Comparison of ENCODE assay signal across 1 cellular context in genomic region chr20:36199293-36200257, GRCh38.
TF ChIP-seq lines count a peak whose summit lies in the region.

No MANE protein-coding gene starts in this region.

TF ChIP-seq in H1, 55 proteins besides CTCF, POLR2A, EP300 and RAD21:
- TF ChIP-seq CHD1 (IDR thresholded peaks at IDR 0.05; ENCODE audit: low read depth, low read length) (no peak), SIN3A (conservative IDR thresholded peaks at IDR 0.05 in 1 of 2, IDR thresholded peaks at IDR 0.05 in 1 of 2; ENCODE audit: low read depth in 1 of 2, low read length in 2 of 2) (no peak), RFX5 (IDR thresholded peaks at IDR 0.05; ENCODE audit: borderline replicate concordance, low read depth, low read length) (no peak), KDM4A (IDR thresholded peaks at IDR 0.05; ENCODE audit: low read depth, low read length, severe bottlenecking) (no peak), BCL11A (IDR thresholded peaks at IDR 0.05; ENCODE audit: low read depth in 2 of 2, low read length in 2 of 2) (no peak), TEAD4 (IDR thresholded peaks at IDR 0.05; ENCODE audit: low read depth, low read length) (no peak), PHF8 (conservative IDR thresholded peaks at IDR 0.05; ENCODE audit: low read depth, low read length) (no peak), BRCA1 (IDR thresholded peaks at IDR 0.05; ENCODE audit: low read depth, low read length) (no peak), CHD2 (IDR thresholded peaks at IDR 0.05; ENCODE audit: low read length) (no peak), ATF2 (IDR thresholded peaks at IDR 0.05; ENCODE audit: low read length) (no peak), KDM5A (IDR thresholded peaks at IDR 0.05; ENCODE audit: low read length) (no peak), GABPA (IDR thresholded peaks at IDR 0.05; ENCODE audit: borderline replicate concordance, insufficient read depth, low read length) (no peak), SIRT6 (IDR thresholded peaks at IDR 0.05; ENCODE audit: low read length) (no peak), CTBP2 (IDR thresholded peaks at IDR 0.05; ENCODE audit: borderline replicate concordance, insufficient read depth, insufficient read length, low read length) (no peak), JUN (IDR thresholded peaks at IDR 0.05; ENCODE audit: low read depth, low read length) (no peak), SAP30 (IDR thresholded peaks at IDR 0.05; ENCODE audit: insufficient read depth, insufficient replicate concordance, low read length) (no peak), CREB1 (IDR thresholded peaks at IDR 0.05) (no peak), ZNF274 (IDR thresholded peaks at IDR 0.05; ENCODE audit: borderline replicate concordance, extremely low read depth, low read length) (no peak)
- TF ChIP-seq, protein P1, sequence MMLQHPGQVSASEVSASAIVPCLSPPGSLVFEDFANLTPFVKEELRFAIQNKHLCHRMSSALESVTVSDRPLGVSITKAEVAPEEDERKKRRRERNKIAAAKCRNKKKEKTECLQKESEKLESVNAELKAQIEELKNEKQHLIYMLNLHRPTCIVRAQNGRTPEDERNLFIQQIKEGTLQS (IDR thresholded peaks at IDR 0.05; ENCODE audit: insufficient read depth, low read depth, low read length): no peak
